In the genomic region with DNA sequence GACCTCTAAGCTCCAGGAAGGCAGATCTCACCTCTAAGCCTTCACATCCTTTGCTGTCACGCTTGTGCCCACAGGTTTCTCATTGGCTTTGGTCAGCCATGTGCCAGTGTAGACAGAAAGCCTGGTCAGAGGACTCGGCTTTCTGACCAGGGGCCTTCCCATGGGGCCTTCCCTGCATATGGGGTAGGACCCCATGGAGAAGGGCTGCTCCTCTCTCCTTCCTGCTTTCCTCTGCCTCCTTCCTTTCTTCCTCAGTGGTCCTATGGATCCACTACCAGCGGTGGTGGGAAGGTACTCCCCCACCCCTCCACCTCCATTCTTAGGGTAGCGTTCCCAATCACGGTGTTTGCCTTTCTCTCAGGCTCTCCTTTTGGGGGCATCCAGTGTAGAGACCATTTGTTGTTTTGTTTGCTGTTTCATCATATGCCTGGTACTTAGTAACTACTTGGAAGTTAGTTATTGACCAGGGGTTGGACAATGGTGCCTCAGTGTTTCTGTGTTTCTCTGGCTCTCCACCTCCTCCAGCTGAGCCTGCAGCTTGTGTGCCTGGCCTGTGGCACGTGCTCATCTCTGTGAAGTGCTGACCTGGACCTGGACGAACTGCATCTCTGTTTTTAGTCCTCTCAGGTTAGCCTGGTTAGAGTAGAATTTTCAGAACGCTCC, we compare ENCODE assay signal across 1 cellular context.
TF ChIP-seq lines count a peak whose summit lies in the region.

No MANE protein-coding gene starts in this region.

TF ChIP-seq in H1, 55 proteins besides CTCF, POLR2A, EP300 and RAD21 (continued from another document):
- TF ChIP-seq RFX5 (IDR thresholded peaks at IDR 0.05; ENCODE audit: borderline replicate concordance, low read depth, low read length) (no peak), CBX5 (IDR thresholded peaks at IDR 0.05; ENCODE audit: low read depth, low read length) (no peak), KDM1A (IDR thresholded peaks at IDR 0.05; ENCODE audit: borderline replicate concordance, low read length) (no peak), SIN3A (conservative IDR thresholded peaks at IDR 0.05 in 1 of 2, IDR thresholded peaks at IDR 0.05 in 1 of 2; ENCODE audit: low read depth in 1 of 2, low read length in 2 of 2) (no peak)
- TF ChIP-seq, protein P1, sequence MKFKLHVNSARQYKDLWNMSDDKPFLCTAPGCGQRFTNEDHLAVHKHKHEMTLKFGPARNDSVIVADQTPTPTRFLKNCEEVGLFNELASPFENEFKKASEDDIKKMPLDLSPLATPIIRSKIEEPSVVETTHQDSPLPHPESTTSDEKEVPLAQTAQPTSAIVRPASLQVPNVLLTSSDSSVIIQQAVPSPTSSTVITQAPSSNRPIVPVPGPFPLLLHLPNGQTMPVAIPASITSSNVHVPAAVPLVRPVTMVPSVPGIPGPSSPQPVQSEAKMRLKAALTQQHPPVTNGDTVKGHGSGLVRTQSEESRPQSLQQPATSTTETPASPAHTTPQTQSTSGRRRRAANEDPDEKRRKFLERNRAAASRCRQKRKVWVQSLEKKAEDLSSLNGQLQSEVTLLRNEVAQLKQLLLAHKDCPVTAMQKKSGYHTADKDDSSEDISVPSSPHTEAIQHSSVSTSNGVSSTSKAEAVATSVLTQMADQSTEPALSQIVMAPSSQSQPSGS (IDR thresholded peaks at IDR 0.05; ENCODE audit: low read length) = no peak
